Comparison of ENCODE assay signal across 11 cellular contexts in the genomic region with DNA sequence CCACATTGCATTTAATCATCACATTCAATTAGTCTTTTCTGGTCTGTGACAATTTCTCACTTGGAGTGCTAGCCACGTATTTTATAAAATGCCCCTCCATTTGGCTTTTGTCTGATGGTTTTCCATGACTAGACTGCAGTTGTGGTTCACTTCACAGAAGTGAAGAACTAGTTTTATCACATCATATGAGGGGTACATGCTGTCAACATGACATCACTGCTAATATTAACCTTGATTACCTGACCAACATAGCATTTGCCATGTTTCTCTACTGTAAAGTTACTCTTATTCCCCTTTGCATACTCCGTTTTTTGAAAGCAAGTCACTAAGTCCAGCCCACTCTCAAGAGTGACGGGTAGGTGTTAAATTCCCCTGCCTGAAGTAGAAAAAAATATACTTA. TPM values are rescaled to one million over a fixed set of nuclear protein-coding genes. Genes with fewer than 3 reads are reported as not detected.
"Had no signal": no experiment of that assay in that cellular context is flagged by ENCODE, and none has a peak within 500 bp of the region (broad histone marks: within the 10 kb centered on the region; RNA-seq: fewer than 3 reads in every experiment).

No MANE protein-coding gene starts in this region.

- FAIRE-seq: HepG2, HTR-8/SVneo, K562 had no signal

- H3K4me3 Mint-ChIP-seq: IgD-negative memory B cell had no signal

- H3K4me1 Mint-ChIP-seq: IgD-negative memory B cell had no signal

- H3K27ac Mint-ChIP-seq: IgD-negative memory B cell had no signal

- H3K27me3 Mint-ChIP-seq: IgD-negative memory B cell had no signal

- H3K27ac ChIP-seq: HL-60, KMS-11 had no signal

- H3K4me2 ChIP-seq: KMS-11 had no signal

- H3K9ac ChIP-seq: KMS-11 had no signal

- DNase-seq: IMR-90, KBM-7, KG1 had no signal

- ATAC-seq: HepG2, K562 had no signal

- H3K4me3 ChIP-seq: K562 had no signal

RNA-seq across cellular contexts. Expression of gene COL10A1, which starts 48.0 kb away (rescaled TPM):
- total RNA-seq: HepG2, HT-29, HT1080, IMR-90, K562 had no signal
